Comparison of ENCODE assay signal across 8 cellular contexts in genomic region chr17:10631048-10631700, GRCh38. TPM values are rescaled to one million over a fixed set of nuclear protein-coding genes. Genes with fewer than 3 reads are reported as not detected.
DNase-seq lines count a peak whose midpoint lies in the region; ATAC-seq and TF ChIP-seq lines count a peak whose summit lies in the region.

No MANE protein-coding gene starts in this region.

- no peak overlapping the region for H3K4me3 ChIP-seq in MM.1S (ENCODE audit: low read length)
- H3K4me3 ChIP-seq in astrocyte of the cerebellum (ENCODE audit: low read depth, low read length) = no peak overlapping the region
- no peak overlapping the region for H3K4me3 ChIP-seq in lung

- ATAC-seq in lung (ENCODE audit: insufficient read depth, low FRiP score) (no peak), GM21737 (IDR thresholded peaks at IDR 0.05; ENCODE audit: unreplicated experiment) (no peak)

- TF ChIP-seq CTCF in MM.1S (IDR thresholded peaks at IDR 0.05; ENCODE audit: low read length) = peak; percentile 88
- peak; percentile 86 for TF ChIP-seq CTCF in astrocyte of the cerebellum (IDR thresholded peaks at IDR 0.05; ENCODE audit: low read depth, low read length, missing control alignments)
- TF ChIP-seq CTCF in lung (IDR thresholded peaks at IDR 0.05; ENCODE audit: control extremely low read depth, extremely low read depth) = peak; percentile 22

- no peaks in the 10 kb centered on the region for H3K9me2 ChIP-seq in MM.1S (replicated peaks; ENCODE audit: insufficient read depth, low read length)

- peak; percentile 37 for DNase-seq in activated CD4-positive, alpha-beta T cell treated with anti-CD3 and anti-CD28 coated beads for 48 hours
- no peak for DNase-seq in activated CD4-positive, alpha-beta T cell treated with anti-CD3 and anti-CD28 coated beads, Interleukin-2, amount 50 U/mL, for 4 hours
- DNase-seq in MM.1S (peak; percentile 10), astrocyte of the cerebellum (ENCODE audit: low read depth) (no peak), lung (ENCODE audit: low spot score) (no peak), KG1 (lab: John Stamatoyannopoulos, UW) (no peak), NCI-H2029 treated with DMSO at 0.1 percent for 48 hours (lab: John Stamatoyannopoulos, UW) (no peak)

- H3K27me3 ChIP-seq in MM.1S (replicated peaks; ENCODE audit: insufficient read depth, low read length) (no peaks in the 10 kb centered on the region), lung (ENCODE audit: control insufficient read depth, insufficient read depth) (no peaks in the 10 kb centered on the region)

- H3K9me3 ChIP-seq in MM.1S (replicated peaks; ENCODE audit: insufficient read depth, low read length) (no peaks in the 10 kb centered on the region), lung (ENCODE audit: control insufficient read depth in 2 of 2, insufficient read depth in 1 of 2, low read length in 1 of 2) (no peaks in the 10 kb centered on the region)

- H3K27ac ChIP-seq in MM.1S (ENCODE audit: low read length) (no peak overlapping the region), lung (ENCODE audit: low read depth in 1 of 2, low read length in 1 of 2) (no peak overlapping the region)

- H3K4me1 ChIP-seq in MM.1S (ENCODE audit: low read length) = peaks cover 18% of the 10 kb centered on the region
- no peaks in the 10 kb centered on the region for H3K4me1 ChIP-seq in lung (ENCODE audit: control insufficient read depth in 2 of 2, insufficient read depth in 2 of 2, low read length in 2 of 2)

- H3K36me3 ChIP-seq in MM.1S (replicated peaks; ENCODE audit: insufficient read depth, low read length) (no peaks in the 10 kb centered on the region), lung (ENCODE audit: control insufficient read depth in 2 of 2, insufficient read depth in 2 of 2, low read length in 2 of 2) (peaks cover 0 to 6% of the 10 kb centered on the region in 2 donors)

- H2AFZ ChIP-seq in MM.1S (ENCODE audit: low read length) = no peak overlapping the region

- in situ Hi-C loops in astrocyte of the cerebellum (cut with HindIII; ENCODE audit: low sequenced_read_pairs) = no loop called here

- no peak overlapping the region for H3K4me2 ChIP-seq in MM.1S (ENCODE audit: low read depth, low read length)

- WGBS in lung, 2 donors = 52 to 53% methylated on average over 18 of the region's 18 CpGs

- H3K79me2 ChIP-seq in MM.1S (ENCODE audit: low read length) = no peaks in the 10 kb centered on the region

- H4K20me1 ChIP-seq in MM.1S (ENCODE audit: insufficient read depth, low read length) = no peaks in the 10 kb centered on the region

- H3K9ac ChIP-seq in MM.1S (ENCODE audit: low read length) = no peak overlapping the region

- peaks cover 16% of the 10 kb centered on the region for H3F3A ChIP-seq in MM.1S (ENCODE audit: insufficient read depth, low read length)

RNA-seq across cellular contexts. Expression of gene MYH3, which starts 25.9 kb away (rescaled TPM):
- total RNA-seq in lung = 1 to 10 TPM; 1.0 to 1.7 TPM
- 1 to 10 TPM; 1.7 to 2.8 TPM for polyA plus RNA-seq in lung

Comparison
In these comparisons a context has a peak if more than half of its experiments do, and no peak if none do; other contexts are left out.
1. DNase-seq: peak in activated CD4-positive, alpha-beta T cell treated with anti-CD3 and anti-CD28 coated beads for 48 hours (single experiment) and MM.1S (single experiment); none in activated CD4-positive, alpha-beta T cell treated with anti-CD3 and anti-CD28 coated beads, Interleukin-2, amount 50 U/mL, for 4 hours (0 of 2), astrocyte of the cerebellum (single experiment), lung (single experiment), KG1 (single experiment) and NCI-H2029 treated with DMSO at 0.1 percent for 48 hours (single experiment).
2. CTCF ChIP-seq: peak in every context shown above with its lines; median percentile 88 in MM.1S; 86 in astrocyte of the cerebellum; 22 in lung.